ENCODE assay signal across 25 cellular contexts in genomic region chr13:39527301-39527700, GRCh38.
A peak's percentile ranks its signal among the peaks of the same experiment; 100 is the strongest.
DNase-seq lines count a peak whose midpoint lies in the region; ATAC-seq and TF ChIP-seq lines count a peak whose summit lies in the region.
"Had no signal": no experiment of that assay in that cellular context is flagged by ENCODE, and none has a peak within 500 bp of the region (broad histone marks: within the 10 kb centered on the region; RNA-seq: fewer than 3 reads in every experiment).

No MANE protein-coding gene starts in this region.

- peak overlapping the region; percentile 88 for H3K27ac Mint-ChIP-seq in chondrocyte (ENCODE audit: unreplicated experiment)
- H3K27ac Mint-ChIP-seq in CD8-positive, alpha-beta T cell: no peak overlapping the region
- H3K27ac Mint-ChIP-seq: activated B cell treated with CpG ODN at 0.5 μM for 24 hours; activated naive CD8-positive, alpha-beta T cell treated with anti-CD3 and anti-CD28 coated beads, Interleukin-2, amount 10 ng/mL, durations not matched to agents 7 days and 5 days; activated T-cell treated with anti-CD3 and anti-CD28 coated beads, Interleukin-2, amount 50 U/mL, for 24 hours; neural progenitor cell; stimulated activated naive CD8-positive, alpha-beta T cell treated with anti-CD3 and anti-CD28 coated beads, Interleukin-15, amount 100 ng/mL, for 72 hours had no signal

- DNase-seq in PC-3 (no peak), chondrocyte (ENCODE audit: low spot score) (no peak), osteoblast (ENCODE audit: insufficient read length, low spot score, missing footprints) (no peak), HuH-7.5 (ENCODE audit: low spot score) (no peak), NCI-H748 (lab: John Stamatoyannopoulos, UW; ENCODE audit: unreplicated experiment) (no peak)
- DNase-seq in CD8-positive, alpha-beta T cell: no peak
- DNase-seq: activated B cell treated with CpG ODN at 0.5 μM for 24 hours; activated CD4-positive, alpha-beta T cell treated with anti-CD3 and anti-CD28 coated beads, Interleukin-2, amount 50 U/mL, for 1 hour; activated gamma-delta T cell; activated naive CD8-positive, alpha-beta T cell treated with anti-CD3 and anti-CD28 coated beads, Interleukin-2, amount 10 ng/mL, durations not matched to agents 7 days and 5 days; activated T-cell treated with anti-CD3 and anti-CD28 coated beads, Interleukin-2, amount 50 U/mL, for 24 hours; hippocampal formation; Karpas-422; left cardiac atrium; NCI-H146; RPMI8226; stimulated activated CD4-positive, alpha-beta T cell treated with anti-CD3 and anti-CD28 coated beads, Interleukin-2, amount 100 ng/mL, for 48 hours; stimulated activated naive CD8-positive, alpha-beta T cell treated with anti-CD3 and anti-CD28 coated beads, Interleukin-15, amount 100 ng/mL, for 72 hours; T-helper 1 cell; thyroid gland had no signal

- H3K9me2 ChIP-seq in PC-3 (replicated peaks; ENCODE audit: low read length): no peaks in the 10 kb centered on the region

- TF ChIP-seq CTCF in PC-3 (conservative IDR thresholded peaks at IDR 0.05; ENCODE audit: low read depth, low read length) (no peak), chondrocyte (IDR thresholded peaks at IDR 0.05) (no peak), osteoblast (IDR thresholded peaks at IDR 0.05; ENCODE audit: extremely low read depth, low read depth, low read length) (no peak)
- TF ChIP-seq CTCF in CD8-positive, alpha-beta T cell (IDR thresholded peaks at IDR 0.05): no peak

- H3K79me2 ChIP-seq in ACC112 (ENCODE audit: control insufficient read depth, insufficient read depth, low read length, unreplicated experiment): peaks cover 24% of the 10 kb centered on the region
- H3K79me2 ChIP-seq in PC-3 (ENCODE audit: low read length): no peaks in the 10 kb centered on the region
- peaks cover 66% of the 10 kb centered on the region for H3K79me2 ChIP-seq in osteoblast (ENCODE audit: insufficient read depth, low read length)

- POLR2A ChIA-PET in PC-3 (lab: Charles Lee; ENCODE audit: unreplicated experiment): no interaction called here
- POLR2A ChIA-PET in CD8-positive, alpha-beta T cell (lab: Charles Lee): interaction anchor here (0.6 kb wide), 1 partner anchor 195 kb away, joined by 8 read pairs; no protein-coding TSS in a partner anchor

- H3K4me3 ChIP-seq in ACC112 (ENCODE audit: low read depth, low read length): 0 out of 2 replicates have a peak overlapping the region, but pooled peaks have one; percentile 7
- no peak overlapping the region for H3K4me3 ChIP-seq in PC-3 (ENCODE audit: low read length)
- no peak overlapping the region for H3K4me3 ChIP-seq in osteoblast (ENCODE audit: insufficient read depth, low read length)
- H3K4me3 ChIP-seq in CD8-positive, alpha-beta T cell (ENCODE audit: low read depth, low read length): no peak overlapping the region
- H3K4me3 ChIP-seq: dorsolateral prefrontal cortex, GM12878, neural progenitor cell, thyroid gland had no signal

- no peaks in the 10 kb centered on the region for H3K9me3 Mint-ChIP-seq in chondrocyte (ENCODE audit: low read depth)
- H3K9me3 Mint-ChIP-seq in CD8-positive, alpha-beta T cell: no peaks in the 10 kb centered on the region
- H3K9me3 Mint-ChIP-seq: activated B cell treated with CpG ODN at 0.5 μM for 24 hours; activated naive CD8-positive, alpha-beta T cell treated with anti-CD3 and anti-CD28 coated beads, Interleukin-2, amount 10 ng/mL, durations not matched to agents 7 days and 5 days; activated T-cell treated with anti-CD3 and anti-CD28 coated beads, Interleukin-2, amount 50 U/mL, for 24 hours; neural progenitor cell; stimulated activated naive CD8-positive, alpha-beta T cell treated with anti-CD3 and anti-CD28 coated beads, Interleukin-15, amount 100 ng/mL, for 72 hours had no signal

- H3K4me1 ChIP-seq in ACC112 (ENCODE audit: control insufficient read depth, insufficient read depth, low read length, unreplicated experiment): peaks cover 45% of the 10 kb centered on the region
- H3K4me1 ChIP-seq in PC-3 (ENCODE audit: insufficient read depth, low read length): peaks cover 40% of the 10 kb centered on the region
- H3K4me1 ChIP-seq in osteoblast (ENCODE audit: insufficient read depth, low read length): peaks cover 50% of the 10 kb centered on the region
- no peaks in the 10 kb centered on the region for H3K4me1 ChIP-seq in CD8-positive, alpha-beta T cell (ENCODE audit: insufficient read depth, low read length)
- H3K4me1 ChIP-seq: thyroid gland had no signal

- H3K9ac ChIP-seq in PC-3 (ENCODE audit: low read length): no peak overlapping the region
- H3K9ac ChIP-seq: neural progenitor cell had no signal

- H3F3A ChIP-seq in PC-3 (ENCODE audit: low read length, unreplicated experiment): peaks cover 3% of the 10 kb centered on the region

- H3K9me3 ChIP-seq in PC-3 (ENCODE audit: low read length) (no peaks in the 10 kb centered on the region), osteoblast (ENCODE audit: low read depth, low read length) (no peaks in the 10 kb centered on the region)
- H3K9me3 ChIP-seq in CD8-positive, alpha-beta T cell (ENCODE audit: low read length): no peaks in the 10 kb centered on the region
- H3K9me3 ChIP-seq: thyroid gland had no signal

- H3K4me1 Mint-ChIP-seq in chondrocyte (ENCODE audit: low read depth): peaks cover 62% of the 10 kb centered on the region
- H3K4me1 Mint-ChIP-seq in CD8-positive, alpha-beta T cell (ENCODE audit: low read depth): no peaks in the 10 kb centered on the region
- H3K4me1 Mint-ChIP-seq: activated B cell treated with CpG ODN at 0.5 μM for 24 hours; activated naive CD8-positive, alpha-beta T cell treated with anti-CD3 and anti-CD28 coated beads, Interleukin-2, amount 10 ng/mL, durations not matched to agents 7 days and 5 days; stimulated activated naive CD8-positive, alpha-beta T cell treated with anti-CD3 and anti-CD28 coated beads, Interleukin-15, amount 100 ng/mL, for 72 hours had no signal

- H3K4me2 ChIP-seq in PC-3 (ENCODE audit: low read length) (peak overlapping the region; percentile 59), osteoblast (ENCODE audit: insufficient read depth, low read length) (peak overlapping the region; percentile 77)
- H3K4me2 ChIP-seq: neural progenitor cell had no signal

- intact Hi-C loops in PC-3 (cut with micrococcal nuclease): loop anchor here (5.0 kb wide), 1 partner anchor 75 kb away; the partner anchor contains the start of gene LHFPL6
- intact Hi-C loops in CD8-positive, alpha-beta T cell (cut with DNase I, micrococcal nuclease): no loop called here

- H3K27me3 ChIP-seq in ACC112 (ENCODE audit: insufficient read depth, low read length): no peaks in the 10 kb centered on the region
- H3K27me3 ChIP-seq in PC-3 (ENCODE audit: low read length): no peaks in the 10 kb centered on the region
- no peaks in the 10 kb centered on the region for H3K27me3 ChIP-seq in osteoblast (ENCODE audit: insufficient read depth, low read length)
- no peaks in the 10 kb centered on the region for H3K27me3 ChIP-seq in CD8-positive, alpha-beta T cell (ENCODE audit: insufficient read depth, low read length)
- H3K27me3 ChIP-seq: dorsolateral prefrontal cortex, thyroid gland had no signal

- no TSS peak for BruUV-seq in PC-3 (replicated peaks; lab: Mats Ljungman, UMichigan)

- H3K27ac ChIP-seq in ACC112 (ENCODE audit: low read depth, low read length): peak overlapping the region; percentile 84
- H3K27ac ChIP-seq in PC-3 (ENCODE audit: low read length): peak overlapping the region; percentile 67
- peak overlapping the region; percentile 93 for H3K27ac ChIP-seq in osteoblast (ENCODE audit: low read depth, low read length)
- no peak overlapping the region for H3K27ac ChIP-seq in CD8-positive, alpha-beta T cell (ENCODE audit: low read depth, low read length)
- H3K27ac ChIP-seq: neural progenitor cell, thyroid gland had no signal

- H3K4me3 Mint-ChIP-seq in chondrocyte (ENCODE audit: unreplicated experiment): no peak overlapping the region
- H3K4me3 Mint-ChIP-seq in CD8-positive, alpha-beta T cell: no peak overlapping the region
- H3K4me3 Mint-ChIP-seq: activated B cell treated with CpG ODN at 0.5 μM for 24 hours; activated naive CD8-positive, alpha-beta T cell treated with anti-CD3 and anti-CD28 coated beads, Interleukin-2, amount 10 ng/mL, durations not matched to agents 7 days and 5 days; activated T-cell treated with anti-CD3 and anti-CD28 coated beads, Interleukin-2, amount 50 U/mL, for 24 hours; neural progenitor cell; stimulated activated naive CD8-positive, alpha-beta T cell treated with anti-CD3 and anti-CD28 coated beads, Interleukin-15, amount 100 ng/mL, for 72 hours had no signal

- H2AFZ ChIP-seq in ACC112 (ENCODE audit: low read length, unreplicated experiment) (no peak overlapping the region), PC-3 (ENCODE audit: low read length) (no peak overlapping the region), osteoblast (ENCODE audit: low read length) (no peak overlapping the region)
- H2AFZ ChIP-seq: neural progenitor cell had no signal

- no peaks in the 10 kb centered on the region for H3K27me3 Mint-ChIP-seq in chondrocyte (ENCODE audit: low read depth)
- peaks cover 17% of the 10 kb centered on the region for H3K27me3 Mint-ChIP-seq in CD8-positive, alpha-beta T cell (ENCODE audit: low read depth)
- H3K27me3 Mint-ChIP-seq: activated B cell treated with CpG ODN at 0.5 μM for 24 hours had no signal

- H3K36me3 ChIP-seq in ACC112 (ENCODE audit: insufficient read depth, low read length) (no peaks in the 10 kb centered on the region), PC-3 (ENCODE audit: low read depth, low read length) (no peaks in the 10 kb centered on the region), osteoblast (ENCODE audit: insufficient read depth, low read length) (no peaks in the 10 kb centered on the region)
- H3K36me3 ChIP-seq in CD8-positive, alpha-beta T cell (ENCODE audit: insufficient read depth, low read length): no peaks in the 10 kb centered on the region
- H3K36me3 ChIP-seq: neural progenitor cell, thyroid gland had no signal

- H4K20me1 ChIP-seq in PC-3 (ENCODE audit: low read length) (no peaks in the 10 kb centered on the region), osteoblast (ENCODE audit: insufficient read depth, low read length) (no peaks in the 10 kb centered on the region)

- CTCF ChIA-PET in PC-3 (lab: Charles Lee): interaction anchor here (1.1 kb wide), 1 partner anchor 89 kb away, joined by 4 read pairs; no protein-coding TSS in a partner anchor
- CTCF ChIA-PET in CD8-positive, alpha-beta T cell (lab: Charles Lee): no interaction called here

- H3K36me3 Mint-ChIP-seq in chondrocyte (ENCODE audit: low read depth): no peaks in the 10 kb centered on the region
- H3K36me3 Mint-ChIP-seq in CD8-positive, alpha-beta T cell: no peaks in the 10 kb centered on the region
- H3K36me3 Mint-ChIP-seq: activated naive CD8-positive, alpha-beta T cell treated with anti-CD3 and anti-CD28 coated beads, Interleukin-2, amount 10 ng/mL, durations not matched to agents 7 days and 5 days had no signal

- no peak for ATAC-seq in PC-3
- no peak for ATAC-seq in CD8-positive, alpha-beta T cell
- no peak for ATAC-seq in GM19023 (IDR thresholded peaks at IDR 0.05; ENCODE audit: unreplicated experiment)
- ATAC-seq: stimulated activated naive CD8-positive, alpha-beta T cell treated with anti-CD3 and anti-CD28 coated beads, Interleukin-15, amount 100 ng/mL, for 72 hours had no signal
